17 cellular contexts compared by ENCODE assay signal in genomic region chr7:139658919-139659675, GRCh38.
DNase-seq lines count a peak whose midpoint lies in the region; ATAC-seq and TF ChIP-seq lines count a peak whose summit lies in the region.
"Had no signal": no experiment of that assay in that cellular context is flagged by ENCODE, and none has a peak within 500 bp of the region (broad histone marks: within the 10 kb centered on the region; RNA-seq: fewer than 3 reads in every experiment).

No MANE protein-coding gene starts in this region.

- no peaks in the 10 kb centered on the region for H3K9me3 ChIP-seq in HUES48 (ENCODE audit: control insufficient read depth, insufficient read depth, low read length)
- H3K9me3 ChIP-seq in breast epithelium, result no peaks in the 10 kb centered on the region
- H3K9me3 ChIP-seq: psoas muscle had no signal

- H3K4me1 ChIP-seq in HUES48 (ENCODE audit: control insufficient read depth, insufficient read depth, low read length) (peaks cover 28% of the 10 kb centered on the region), breast epithelium (no peaks in the 10 kb centered on the region)

- ATAC-seq in HG02610 (IDR thresholded peaks at IDR 0.05; ENCODE audit: unreplicated experiment) (no peak), GM19035 (IDR thresholded peaks at IDR 0.05; ENCODE audit: unreplicated experiment) (no peak), GM18519 (IDR thresholded peaks at IDR 0.05; ENCODE audit: low FRiP score, unreplicated experiment) (no peak)
- ATAC-seq: psoas muscle had no signal

- peak overlapping the region; percentile 89 for H3K27ac Mint-ChIP-seq in osteocyte (ENCODE audit: unreplicated experiment)
- H3K27ac Mint-ChIP-seq: B cell, IgD-negative memory B cell had no signal

- H3K4me3 ChIP-seq in HUES48 (ENCODE audit: low read depth, low read length), result no peak overlapping the region
- H3K4me3 ChIP-seq in breast epithelium, result peak overlapping the region in 1 of 3 donors; percentile 9
- H3K4me3 ChIP-seq: psoas muscle had no signal

- H3K27ac ChIP-seq in HUES48 (ENCODE audit: low read depth, low read length), result peak overlapping the region; percentile 11
- peak overlapping the region; percentile 72 to 81 for H3K27ac ChIP-seq in breast epithelium
- H3K27ac ChIP-seq in layer of hippocampus (ENCODE audit: low read depth, low read length), result peak overlapping the region; percentile 75

- no peaks in the 10 kb centered on the region for H3K27me3 ChIP-seq in HUES48 (ENCODE audit: control insufficient read depth, insufficient read depth, low read length)
- H3K27me3 ChIP-seq in breast epithelium, result no peaks in the 10 kb centered on the region
- no peaks in the 10 kb centered on the region for H3K27me3 ChIP-seq in layer of hippocampus (ENCODE audit: control insufficient read depth, insufficient read depth, low read length)

- H3K4me3 Mint-ChIP-seq in osteocyte (ENCODE audit: unreplicated experiment), result peak overlapping the region; percentile 18
- H3K4me3 Mint-ChIP-seq: B cell, IgD-negative memory B cell had no signal

- no peaks in the 10 kb centered on the region for H3K9me3 Mint-ChIP-seq in osteocyte (ENCODE audit: unreplicated experiment)
- H3K9me3 Mint-ChIP-seq: IgD-negative memory B cell had no signal

- H3K27me3 Mint-ChIP-seq in osteocyte (ENCODE audit: unreplicated experiment), result no peaks in the 10 kb centered on the region
- H3K27me3 Mint-ChIP-seq: B cell, IgD-negative memory B cell had no signal

- peaks cover 57% of the 10 kb centered on the region for H3K4me1 Mint-ChIP-seq in osteocyte (ENCODE audit: unreplicated experiment)

- TF ChIP-seq POLR2A in breast epithelium (IDR thresholded peaks at IDR 0.05), result no peak

- H3K9ac ChIP-seq in HUES48 (ENCODE audit: low read depth, low read length), result no peak overlapping the region

- H3K36me3 Mint-ChIP-seq in osteocyte (ENCODE audit: unreplicated experiment), result peaks cover 18% of the 10 kb centered on the region

- H3K36me3 ChIP-seq in HUES48 (ENCODE audit: control insufficient read depth, insufficient read depth, low read length) (no peaks in the 10 kb centered on the region), breast epithelium (no peaks in the 10 kb centered on the region)

- TF ChIP-seq CTCF in breast epithelium (IDR thresholded peaks at IDR 0.05) (no peak), osteocyte (IDR thresholded peaks at IDR 0.05) (no peak)

- no peak for DNase-seq in breast epithelium (ENCODE audit: low spot score in 2 of 2)
- DNase-seq in osteocyte (ENCODE audit: extremely low spot score, unreplicated experiment), result no peak
- no peak for DNase-seq in RPMI8226
- DNase-seq: activated naive CD4-positive, alpha-beta T cell; DMS53; NCI-H1417; NCI-H524; psoas muscle; stimulated activated CD4-positive, alpha-beta T cell treated with anti-CD3 and anti-CD28 coated beads, Interleukin-4, amount 100 ng/mL, for 24 hours; stimulated activated naive CD4-positive, alpha-beta T cell had no signal

- intact Hi-C loops in breast epithelium (cut with DNase I; ENCODE audit: low total_unique reads), result no loop called here

Comparison
In these comparisons a context has a peak if more than half of its experiments do, and no peak if none do; other contexts are left out.
1. H3K27ac ChIP-seq: peak in every context shown above with its lines; median percentile 76 in breast epithelium; 75 in layer of hippocampus; 11 in HUES48.